ENCODE assay signal across 28 cellular contexts in the genomic region with DNA sequence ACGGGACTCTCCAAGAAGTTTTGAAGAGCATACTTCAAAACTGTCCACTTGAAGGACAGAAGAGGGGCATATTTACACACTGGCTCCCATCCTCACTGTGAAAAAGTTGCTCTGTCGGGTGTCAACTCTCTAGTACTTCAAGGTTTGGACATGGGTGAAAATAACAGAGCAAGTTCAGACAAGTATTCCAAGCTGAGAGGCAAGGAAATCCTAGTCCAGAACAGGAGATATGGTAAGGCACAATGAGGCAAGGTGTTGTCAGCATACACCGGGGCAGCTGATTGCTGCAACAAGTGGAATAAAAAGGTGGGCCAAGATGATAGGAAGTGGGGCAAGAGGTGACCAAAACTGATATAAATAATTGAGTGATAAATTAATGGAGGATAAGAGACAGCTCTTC.
"Had no signal": no experiment of that assay in that cellular context is flagged by ENCODE, and none has a peak within 500 bp of the region (broad histone marks: within the 10 kb centered on the region; RNA-seq: fewer than 3 reads in every experiment).

No MANE protein-coding gene starts in this region.

- H3K4me1 ChIP-seq: lower lobe of right lung, prostate gland, testis had no signal

- H3K36me3 ChIP-seq: esophagus muscularis mucosa, gastroesophageal sphincter, heart left ventricle, lower lobe of right lung, neural progenitor cell, prostate gland, right atrium auricular region had no signal

- H3K4me2 ChIP-seq: neural progenitor cell, smooth muscle cell had no signal

- H3K27me3 Mint-ChIP-seq: memory B cell had no signal

- DNase-seq: cerebellar nuclear complex; cortex of kidney; heart left ventricle; hippocampal formation; islet precursor cell; left ventricle myocardium superior; lower lobe of right lung; nucleus accumbens; stimulated activated CD4-positive, alpha-beta T cell treated with anti-CD3 and anti-CD28 coated beads, Interleukin-12 subunit alpha, Interleukin-12 subunit beta, amount 100 ng/mL, for 4 hours; stimulated activated CD4-positive, alpha-beta T cell treated with anti-CD3 and anti-CD28 coated beads, Interleukin-1b, Interleukin-23, amount 100 ng/mL, for 48 hours; stimulated activated CD4-positive, alpha-beta T cell treated with anti-CD3 and anti-CD28 coated beads, Interleukin-4, amount 100 ng/mL, for 1 hour; stimulated activated CD8-positive, alpha-beta memory T cell treated with anti-CD3 and anti-CD28 coated beads, Interleukin-4, amount 100 ng/mL, for 48 hours; stimulated activated naive CD4-positive, alpha-beta T cell; substantia nigra; testis; tibial artery had no signal

- H3K4me3 Mint-ChIP-seq: memory B cell, nephron, neural progenitor cell, type B pancreatic cell had no signal

- H3K27ac Mint-ChIP-seq: memory B cell, nephron, neural progenitor cell, type B pancreatic cell had no signal

- H3K9me3 ChIP-seq: esophagus muscularis mucosa, gastroesophageal sphincter, heart left ventricle, lower lobe of right lung, prostate gland, right atrium auricular region, testis, tibial artery had no signal

- H3K27me3 ChIP-seq: esophagus muscularis mucosa, foreskin keratinocyte, gastroesophageal sphincter, heart left ventricle, right atrium auricular region, testis, tibial artery had no signal

- H3K9ac ChIP-seq: neural progenitor cell had no signal

- H2AFZ ChIP-seq: neural progenitor cell had no signal

- H3K27ac ChIP-seq: epithelial cell of prostate, esophagus muscularis mucosa, foreskin keratinocyte, gastroesophageal sphincter, heart left ventricle, lower lobe of right lung, neural progenitor cell, prostate gland, right atrium auricular region, testis, tibial artery had no signal

- ATAC-seq: foreskin keratinocyte, gastroesophageal sphincter, heart left ventricle, left ventricle myocardium superior, lower lobe of right lung, sciatic nerve had no signal

- H3K4me1 Mint-ChIP-seq: memory B cell, nephron, neural progenitor cell had no signal

- H3K4me3 ChIP-seq: esophagus muscularis mucosa, gastroesophageal sphincter, heart left ventricle, lower lobe of right lung, neural progenitor cell, prostate gland, right atrium auricular region, smooth muscle cell, testis, tibial artery had no signal

- H3K9me3 Mint-ChIP-seq: memory B cell, nephron, neural progenitor cell, type B pancreatic cell had no signal
